In genomic region chr4:131091896-131092295, GRCh38 we compare ENCODE assay signal across 10 cellular contexts.
DNase-seq lines count a peak whose midpoint lies in the region; ATAC-seq and TF ChIP-seq lines count a peak whose summit lies in the region.
"Had no signal": no experiment of that assay in that cellular context is flagged by ENCODE, and none has a peak within 500 bp of the region (broad histone marks: within the 10 kb centered on the region; RNA-seq: fewer than 3 reads in every experiment).

No MANE protein-coding gene starts in this region.

- intact Hi-C loops in body of pancreas (cut with DNase I) = no loop called here

- DNase-seq in GM10248 (ENCODE audit: extremely low spot score) (no peak), NCI-H1417 (lab: John Stamatoyannopoulos, UW) (peak; percentile 2 to 80 (median 19)), body of pancreas (no peak), middle frontal gyrus (ENCODE audit: extremely low spot score, low spot score) (peak; percentile 20), suprapubic skin (ENCODE audit: low spot score in 2 of 2) (no peak), T-helper 1 cell (no peak)
- DNase-seq in activated CD4-positive, alpha-beta T cell treated with anti-CD3 and anti-CD28 coated beads, Interleukin-2, amount 50 U/mL, for 4 hours = no peak
- no peak for DNase-seq in effector CD4-positive, alpha-beta T cell
- DNase-seq: activated naive CD4-positive, alpha-beta T cell treated with anti-CD3 and anti-CD28 coated beads, Interleukin-2, amount 50 U/mL, for 16 hours; stimulated activated CD4-positive, alpha-beta T cell treated with anti-CD3 and anti-CD28 coated beads, Interleukin-4, amount 100 ng/mL, for 4 hours had no signal

- H3K36me3 ChIP-seq in body of pancreas (replicated peaks in 1 of 2; ENCODE audit: insufficient read depth in 1 of 2, low read depth in 2 of 2) (no peaks in the 10 kb centered on the region), suprapubic skin (no peaks in the 10 kb centered on the region)

- no peak overlapping the region for H3K27ac ChIP-seq in body of pancreas
- H3K27ac ChIP-seq in suprapubic skin = no peak overlapping the region

- peak; percentile 40 for ATAC-seq in body of pancreas

- H3K9me3 ChIP-seq in body of pancreas = no peaks in the 10 kb centered on the region
- H3K9me3 ChIP-seq in suprapubic skin = no peaks in the 10 kb centered on the region

- POLR2A ChIA-PET in GM10248 (lab: Yijun Ruan, JAX) = no interaction called here

- TF ChIP-seq EP300 in suprapubic skin (IDR thresholded peaks at IDR 0.05) = no peak

- H3K4me3 ChIP-seq in body of pancreas = no peak overlapping the region
- no peak overlapping the region for H3K4me3 ChIP-seq in suprapubic skin

- H3K27me3 ChIP-seq in body of pancreas (no peaks in the 10 kb centered on the region), suprapubic skin (no peaks in the 10 kb centered on the region)

- peaks cover 6% of the 10 kb centered on the region for H3K4me1 ChIP-seq in body of pancreas
- no peaks in the 10 kb centered on the region for H3K4me1 ChIP-seq in suprapubic skin

- TF ChIP-seq CTCF in GM10248 (IDR thresholded peaks at IDR 0.05; ENCODE audit: control extremely low read depth, extremely low read depth, low read depth, missing control alignments) (peak; percentile 44), body of pancreas (IDR thresholded peaks at IDR 0.05) (peak; percentile 26 to 70 (median 59)), suprapubic skin (IDR thresholded peaks at IDR 0.05) (peak in 1 of 2 donors; percentile 16)

- CTCF ChIA-PET in GM10248 (lab: Yijun Ruan, JAX) = interaction anchor here (0.9 to 1.0 kb wide), 2 partner anchors 28 to 1135 kb away, joined by 3 read pairs; no protein-coding TSS in a partner anchor

- TF ChIP-seq POLR2A in body of pancreas (IDR thresholded peaks at IDR 0.05) (no peak), suprapubic skin (IDR thresholded peaks at IDR 0.05) (no peak)

Comparison
In these comparisons a context has a peak if more than half of its experiments do, and no peak if none do; other contexts are left out.
1. DNase-seq: peak in NCI-H1417 (3 of 3) and middle frontal gyrus (single experiment); none in GM10248 (single experiment), body of pancreas (0 of 4), activated CD4-positive, alpha-beta T cell treated with anti-CD3 and anti-CD28 coated beads, Interleukin-2, amount 50 U/mL, for 4 hours (0 of 2), effector CD4-positive, alpha-beta T cell (single experiment), suprapubic skin (0 of 2) and T-helper 1 cell (0 of 5).